Comparison of ENCODE assay signal across 1 cellular context in genomic region chr10:127854769-127855583, GRCh38.
TF ChIP-seq lines count a peak whose summit lies in the region.

No MANE protein-coding gene starts in this region.

TF ChIP-seq in GM23338, 12 proteins besides CTCF, POLR2A, EP300 and RAD21 (continued from another document):
- TF ChIP-seq ETS1 (IDR thresholded peaks at IDR 0.05): no peak
- TF ChIP-seq EZH2phosphoT487 (IDR thresholded peaks at IDR 0.05; ENCODE audit: unreplicated experiment): no peak
- no peak for TF ChIP-seq NANOG (IDR thresholded peaks at IDR 0.05; ENCODE audit: borderline replicate concordance)
- no peak for TF ChIP-seq ZNF114 (CRISPR knock-in tag; IDR thresholded peaks at IDR 0.05)
- no peak for TF ChIP-seq ZNF331 (CRISPR knock-in tag; IDR thresholded peaks at IDR 0.05; ENCODE audit: low read depth)
- TF ChIP-seq JUNB (IDR thresholded peaks at IDR 0.05; ENCODE audit: unreplicated experiment): no peak
- no peak for TF ChIP-seq CREB1 (CRISPR knock-in tag; IDR thresholded peaks at IDR 0.05; ENCODE audit: low read depth)
TF ChIP-seq in GM23338: peak in this region for 0.
